23 cellular contexts compared by ENCODE assay signal in genomic region chr11:57974132-57974531, GRCh38. TPM values are rescaled to one million over a fixed set of nuclear protein-coding genes. Genes with fewer than 3 reads are reported as not detected.
"Had no signal": no experiment of that assay in that cellular context is flagged by ENCODE, and none has a peak within 500 bp of the region (broad histone marks: within the 10 kb centered on the region; RNA-seq: fewer than 3 reads in every experiment).

No MANE protein-coding gene starts in this region.

- FAIRE-seq: HTR-8/SVneo, RCC 7860 had no signal

- H3K9me3 ChIP-seq: SK-N-SH had no signal

- H3K4me2 ChIP-seq: SK-N-SH had no signal

- H3K27ac ChIP-seq: HL-60 had no signal

- H3K9ac ChIP-seq: SK-N-SH had no signal

- DNase-seq: KBM-7, NCI-H1048, NCI-H1105, NCI-H1417, NCI-H1436 treated with DMSO at 0.1 percent for 48 hours, NCI-H1694, NCI-H187 treated with DMSO at 0.1 percent for 48 hours, NCI-H2029 treated with DMSO at 0.1 percent for 48 hours, NCI-H2171 treated with DMSO at 0.1 percent for 48 hours, NCI-H524, NCI-H526 treated with DMSO at 0.1 percent for 48 hours, NCI-H748 treated with DMSO at 0.1 percent for 48 hours, Right ventricle myocardium superior, RPMI8226, SIG-M5, SK-N-SH had no signal

RNA-seq across cellular contexts. Expression of gene OR9Q1, which starts 49.5 kb away (rescaled TPM):
- total RNA-seq: LHCN-M2, MCF 10A, NCI-H460, Right ventricle myocardium superior, SK-MEL-5 had no signal
- polyA plus RNA-seq: SK-N-SH had no signal

RNA-seq across cellular contexts. Expression of gene OR6Q1, which starts 56.6 kb away (rescaled TPM):
- total RNA-seq: LHCN-M2, MCF 10A, NCI-H460, Right ventricle myocardium superior, SK-MEL-5 had no signal
- polyA plus RNA-seq: SK-N-SH had no signal
